In the genomic region with DNA sequence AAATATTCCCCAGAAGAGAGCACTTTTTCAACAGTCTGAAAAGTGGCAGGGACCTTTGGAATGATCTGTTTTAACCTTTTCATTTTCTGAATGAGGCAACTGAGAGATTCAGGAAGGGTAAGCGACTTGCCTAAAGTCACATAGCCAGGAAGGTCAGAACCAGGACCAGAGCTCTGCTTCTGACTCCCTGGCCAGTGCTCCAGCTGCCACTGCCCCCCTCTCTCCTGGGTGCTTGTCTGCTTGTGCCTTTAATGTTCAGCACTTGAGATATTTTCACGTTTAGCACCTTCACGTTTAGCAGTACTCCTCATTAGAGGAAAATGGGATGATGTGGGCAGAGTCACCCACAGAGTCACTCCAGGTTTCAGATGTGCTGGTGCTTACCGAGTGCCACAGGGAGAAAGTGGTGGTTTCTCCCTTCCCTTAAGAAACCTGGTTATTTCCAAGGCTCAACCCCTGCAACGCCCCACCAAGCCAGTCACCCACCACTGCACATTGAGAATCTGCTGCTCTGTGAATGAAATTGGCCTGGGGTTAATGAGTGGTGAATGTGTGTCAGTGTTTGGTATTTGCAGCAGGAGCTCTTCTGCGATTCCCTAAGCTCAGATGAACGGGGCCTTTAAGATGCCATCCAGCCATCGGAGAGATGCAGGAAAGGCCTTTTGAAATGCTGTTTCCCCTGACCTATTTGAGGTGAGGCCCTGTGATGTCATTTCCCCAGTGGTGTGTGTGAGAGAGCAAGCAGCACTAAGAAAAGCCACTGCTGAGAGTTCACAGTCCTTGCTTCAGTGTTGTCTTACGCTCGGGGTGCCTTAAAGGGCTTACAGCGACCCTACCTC, we compare ENCODE assay signal across 8 cellular contexts.
DNase-seq lines count a peak whose midpoint lies in the region; ATAC-seq and TF ChIP-seq lines count a peak whose summit lies in the region.

No MANE protein-coding gene starts in this region.

- no peaks in the 10 kb centered on the region for H3F3A ChIP-seq in OCI-LY1 (ENCODE audit: insufficient read depth, low read length)

- DNase-seq in activated naive CD4-positive, alpha-beta T cell treated with anti-CD3 and anti-CD28 coated beads, Interleukin-2, amount 50 U/mL, for 16 hours, result peak; percentile 41
- DNase-seq in stimulated activated CD4-positive, alpha-beta T cell treated with anti-CD3 and anti-CD28 coated beads, Interleukin-15, amount 100 ng/mL, for 48 hours (ENCODE audit: low read depth in 2 of 2), result peak; percentile 35 to 49
- no peak for DNase-seq in NCI-H2171 (lab: John Stamatoyannopoulos, UW)
- no peak for DNase-seq in HEK293T (ENCODE audit: extremely low spot score)

- H3K36me3 ChIP-seq in BLaER1 treated with 17β-estradiol and CSF1 and Interleukin-3, amounts not matched to agents 10 nM and 100 nM, result peaks cover 10 to 88% (median 50%) of the 10 kb centered on the region in 11 experiments; a peak in 20 of 22 replicates
- H3K36me3 ChIP-seq in OCI-LY1 (ENCODE audit: insufficient read depth, low read length) (no peaks in the 10 kb centered on the region; the same call in 1 of the 2 replicates), iPS-20b (ENCODE audit: insufficient read depth, low read depth, low read length) (no peaks in the 10 kb centered on the region)

- no peak overlapping the region for H2AFZ ChIP-seq in OCI-LY1 (ENCODE audit: low read length)

- no peaks in the 10 kb centered on the region for H3K9me3 ChIP-seq in BLaER1 treated with 17β-estradiol and CSF1 and Interleukin-3, amounts not matched to agents 10 nM and 100 nM (replicated peaks in 1 of 11)
- H3K9me3 ChIP-seq in OCI-LY1 (ENCODE audit: low read length) (no peaks in the 10 kb centered on the region), iPS-20b (ENCODE audit: insufficient read depth, low read depth, low read length) (no peaks in the 10 kb centered on the region)

- peak overlapping the region; percentile 73 to 97 (median 89) for H3K4me2 ChIP-seq in BLaER1 treated with 17β-estradiol and CSF1 and Interleukin-3, amounts not matched to agents 10 nM and 100 nM
- peak overlapping the region; percentile 77 for H3K4me2 ChIP-seq in OCI-LY1 (ENCODE audit: low read length)

- H3K27ac ChIP-seq in BLaER1 treated with 17β-estradiol and CSF1 and Interleukin-3, amounts not matched to agents 10 nM and 100 nM, result peak overlapping the region; percentile 29 to 81 (median 63); a peak in 20 of 22 replicates
- peak overlapping the region; percentile 90 for H3K27ac ChIP-seq in OCI-LY1 (ENCODE audit: low read depth, low read length, poor library complexity, severe bottlenecking)
- H3K27ac ChIP-seq in iPS-20b (ENCODE audit: low read length), result no peak overlapping the region

- no peaks in the 10 kb centered on the region for H3K27me3 ChIP-seq in BLaER1 treated with 17β-estradiol and CSF1 and Interleukin-3, amounts not matched to agents 10 nM and 100 nM
- H3K27me3 ChIP-seq in OCI-LY1 (ENCODE audit: insufficient read depth, low read length) (no peaks in the 10 kb centered on the region), iPS-20b (ENCODE audit: insufficient read depth, low read length) (no peaks in the 10 kb centered on the region)

- POLR2A ChIA-PET in HEK293T (lab: Yijun Ruan, JAX), result interaction anchor here (0.7 to 1.9 kb wide), 2 partner anchors 12 to 70 kb away, joined by 3 to 5 read pairs; no protein-coding TSS in a partner anchor

- no peak for TF ChIP-seq CTCF in OCI-LY1 (IDR thresholded peaks at IDR 0.05; ENCODE audit: low read length)

- ATAC-seq in GM21717 (IDR thresholded peaks at IDR 0.05; ENCODE audit: unreplicated experiment), result peak; percentile 57

- peak overlapping the region; percentile 4 to 80 (median 49); a peak in 18 of 22 replicates for H3K9ac ChIP-seq in BLaER1 treated with 17β-estradiol and CSF1 and Interleukin-3, amounts not matched to agents 10 nM and 100 nM
- H3K9ac ChIP-seq in OCI-LY1 (ENCODE audit: low read length) (peak overlapping the region; percentile 61), iPS-20b (ENCODE audit: low read depth, low read length) (0 out of 2 replicates have a peak overlapping the region, but pooled peaks have one; percentile 8)

- H3K9me2 ChIP-seq in OCI-LY1 (ENCODE audit: low read depth, low read length), result no peaks in the 10 kb centered on the region

- H3K4me1 ChIP-seq in BLaER1 treated with 17β-estradiol and CSF1 and Interleukin-3, amounts not matched to agents 10 nM and 100 nM, result peaks cover 96 to 100% (median 99%) of the 10 kb centered on the region in 10 experiments
- H3K4me1 ChIP-seq in OCI-LY1 (ENCODE audit: insufficient read depth, low read length, severe bottlenecking) (peaks cover 83% of the 10 kb centered on the region), iPS-20b (ENCODE audit: insufficient read depth, low read length) (peaks cover 32% of the 10 kb centered on the region)

- peaks cover 99 to 100% (median 100%) of the 10 kb centered on the region in 11 experiments for H4K20me1 ChIP-seq in BLaER1 treated with 17β-estradiol and CSF1 and Interleukin-3, amounts not matched to agents 10 nM and 100 nM
- no peaks in the 10 kb centered on the region for H4K20me1 ChIP-seq in OCI-LY1 (ENCODE audit: insufficient read depth, low read length)

- H3K4me3 ChIP-seq in BLaER1 treated with 17β-estradiol and CSF1 and Interleukin-3, amounts not matched to agents 10 nM and 100 nM, result peak overlapping the region in 5 of 10 experiments; percentile 6 to 48 (median 35); a peak in 6 of 20 replicates
- peak overlapping the region; percentile 49 for H3K4me3 ChIP-seq in OCI-LY1 (ENCODE audit: low read depth, low read length, poor library complexity, severe bottlenecking)
- no peak overlapping the region for H3K4me3 ChIP-seq in iPS-20b (ENCODE audit: low read length)

- CTCF ChIA-PET in HEK293T (lab: Yijun Ruan, JAX), result interaction anchor here (1.2 kb wide), 1 partner anchor 9 kb away, joined by 3 read pairs; no protein-coding TSS in a partner anchor

- peaks cover 38% of the 10 kb centered on the region for H3K79me2 ChIP-seq in OCI-LY1 (ENCODE audit: insufficient read depth, low read length)

TF ChIP-seq in HEK293T, 16 proteins besides CTCF, POLR2A, EP300 and RAD21:
- TF ChIP-seq, protein P1, sequence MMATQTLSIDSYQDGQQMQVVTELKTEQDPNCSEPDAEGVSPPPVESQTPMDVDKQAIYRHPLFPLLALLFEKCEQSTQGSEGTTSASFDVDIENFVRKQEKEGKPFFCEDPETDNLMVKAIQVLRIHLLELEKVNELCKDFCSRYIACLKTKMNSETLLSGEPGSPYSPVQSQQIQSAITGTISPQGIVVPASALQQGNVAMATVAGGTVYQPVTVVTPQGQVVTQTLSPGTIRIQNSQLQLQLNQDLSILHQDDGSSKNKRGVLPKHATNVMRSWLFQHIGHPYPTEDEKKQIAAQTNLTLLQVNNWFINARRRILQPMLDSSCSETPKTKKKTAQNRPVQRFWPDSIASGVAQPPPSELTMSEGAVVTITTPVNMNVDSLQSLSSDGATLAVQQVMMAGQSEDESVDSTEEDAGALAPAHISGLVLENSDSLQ (IDR thresholded peaks at IDR 0.05), result no peak
- TF ChIP-seq SUZ12 (IDR thresholded peaks at IDR 0.05), result no peak
- TF ChIP-seq TARDBP (IDR thresholded peaks at IDR 0.05), result no peak
- TF ChIP-seq FOXA1 (IDR thresholded peaks at IDR 0.05), result no peak
- TF ChIP-seq SP1 (IDR thresholded peaks at IDR 0.05), result no peak
- TF ChIP-seq FOXM1 (IDR thresholded peaks at IDR 0.05; ENCODE audit: borderline replicate concordance), result no peak
- no peak for TF ChIP-seq FOXK2 (IDR thresholded peaks at IDR 0.05)

Comparison
In these comparisons a context has a peak if more than half of its experiments do, and no peak if none do; other contexts are left out.
1. H3K9ac ChIP-seq: peak in every context shown above with its lines; median percentile 61 in OCI-LY1; 49 in BLaER1 treated with 17β-estradiol and CSF1 and Interleukin-3, amounts not matched to agents 10 nM and 100 nM; 8 in iPS-20b.
2. DNase-seq: peak in activated naive CD4-positive, alpha-beta T cell treated with anti-CD3 and anti-CD28 coated beads, Interleukin-2, amount 50 U/mL, for 16 hours (single experiment) and stimulated activated CD4-positive, alpha-beta T cell treated with anti-CD3 and anti-CD28 coated beads, Interleukin-15, amount 100 ng/mL, for 48 hours (2 of 2); none in NCI-H2171 (single experiment) and HEK293T (single experiment).